Comparison of ENCODE assay signal across 12 cellular contexts in genomic region chr5:101045689-101046088, GRCh38.
A peak's percentile ranks its signal among the peaks of the same experiment; 100 is the strongest.
DNase-seq lines count a peak whose midpoint lies in the region; ATAC-seq and TF ChIP-seq lines count a peak whose summit lies in the region.
"Had no signal": no experiment of that assay in that cellular context is flagged by ENCODE, and none has a peak within 500 bp of the region (broad histone marks: within the 10 kb centered on the region; RNA-seq: fewer than 3 reads in every experiment).

No MANE protein-coding gene starts in this region.

- POLR2A ChIA-PET in activated CD4-positive, alpha-beta T cell treated with anti-CD3 and anti-CD28 coated beads for 36 hours (lab: Charles Lee), result no interaction called here

- no peaks in the 10 kb centered on the region for H3K36me3 ChIP-seq in osteoblast (ENCODE audit: insufficient read depth, low read length)
- H3K36me3 ChIP-seq: SJCRH30 had no signal

- TF ChIP-seq CTCF in GM12864 (IDR thresholded peaks at IDR 0.05; ENCODE audit: low read depth, low read length, missing control alignments), result peak; percentile 9
- peak; percentile 16; the same call in 1 of the 2 replicates for TF ChIP-seq CTCF in LNCAP (IDR thresholded peaks at IDR 0.05)
- TF ChIP-seq CTCF in choroid plexus epithelial cell (conservative IDR thresholded peaks at IDR 0.05; ENCODE audit: low read depth, low read length), result peak; percentile 35
- peak; percentile 33 for TF ChIP-seq CTCF in osteoblast (IDR thresholded peaks at IDR 0.05; ENCODE audit: extremely low read depth, low read depth, low read length)

- no peak overlapping the region for H3K4me2 ChIP-seq in osteoblast (ENCODE audit: insufficient read depth, low read length)

- H3K79me2 ChIP-seq in osteoblast (ENCODE audit: insufficient read depth, low read length), result no peaks in the 10 kb centered on the region

- no peaks in the 10 kb centered on the region for H4K20me1 ChIP-seq in osteoblast (ENCODE audit: insufficient read depth, low read length)

- H3K4me1 Mint-ChIP-seq in activated CD4-positive, alpha-beta T cell treated with anti-CD3 and anti-CD28 coated beads for 36 hours, result peaks cover 9% of the 10 kb centered on the region

- H3K4me1 ChIP-seq in osteoblast (ENCODE audit: insufficient read depth, low read length), result no peaks in the 10 kb centered on the region
- H3K4me1 ChIP-seq: SJCRH30 had no signal

- H3K36me3 Mint-ChIP-seq in activated CD4-positive, alpha-beta T cell treated with anti-CD3 and anti-CD28 coated beads for 36 hours (ENCODE audit: low read depth), result no peaks in the 10 kb centered on the region
- H3K36me3 Mint-ChIP-seq: activated CD4-positive, alpha-beta memory T cell treated with anti-CD3 and anti-CD28 coated beads for 36 hours; activated naive CD8-positive, alpha-beta T cell treated with anti-CD3 and anti-CD28 coated beads for 36 hours had no signal

- H3K4me3 Mint-ChIP-seq in activated CD4-positive, alpha-beta T cell treated with anti-CD3 and anti-CD28 coated beads for 36 hours, result no peak overlapping the region
- H3K4me3 Mint-ChIP-seq: activated CD4-positive, alpha-beta memory T cell treated with anti-CD3 and anti-CD28 coated beads for 36 hours; activated naive CD8-positive, alpha-beta T cell treated with anti-CD3 and anti-CD28 coated beads for 36 hours had no signal

- intact Hi-C loops in activated CD4-positive, alpha-beta T cell treated with anti-CD3 and anti-CD28 coated beads for 36 hours (cut with DNase I, micrococcal nuclease), result loop anchor here (1.0 to 2.0 kb wide), 2 partner anchors 422 to 615 kb away; no protein-coding TSS in a partner anchor

- H3K4me3 ChIP-seq in GM12864 (ENCODE audit: low read depth, low read length), result no peak overlapping the region
- H3K4me3 ChIP-seq in choroid plexus epithelial cell (ENCODE audit: low read depth, low read length), result no peak overlapping the region
- H3K4me3 ChIP-seq in osteoblast (ENCODE audit: insufficient read depth, low read length), result no peak overlapping the region
- H3K4me3 ChIP-seq: SJCRH30 had no signal

- H3K27ac ChIP-seq in osteoblast (ENCODE audit: low read depth, low read length), result no peak overlapping the region
- H3K27ac ChIP-seq: SJCRH30 had no signal

- no peaks in the 10 kb centered on the region for H3K9me3 ChIP-seq in osteoblast (ENCODE audit: low read depth, low read length)
- H3K9me3 ChIP-seq: SJCRH30 had no signal

- no peak overlapping the region for H2AFZ ChIP-seq in osteoblast (ENCODE audit: low read length)

- no peak for ATAC-seq in activated CD4-positive, alpha-beta T cell treated with anti-CD3 and anti-CD28 coated beads for 36 hours
- ATAC-seq in HG03108 (IDR thresholded peaks at IDR 0.05; ENCODE audit: unreplicated experiment) (no peak), GM19324 (IDR thresholded peaks at IDR 0.05; ENCODE audit: low FRiP score, unreplicated experiment) (no peak)
- ATAC-seq: sciatic nerve had no signal

- H3K27ac Mint-ChIP-seq in activated CD4-positive, alpha-beta T cell treated with anti-CD3 and anti-CD28 coated beads for 36 hours, result no peak overlapping the region
- H3K27ac Mint-ChIP-seq: activated CD4-positive, alpha-beta memory T cell treated with anti-CD3 and anti-CD28 coated beads for 36 hours; activated naive CD8-positive, alpha-beta T cell treated with anti-CD3 and anti-CD28 coated beads for 36 hours had no signal

- H3K9me3 Mint-ChIP-seq in activated CD4-positive, alpha-beta T cell treated with anti-CD3 and anti-CD28 coated beads for 36 hours (ENCODE audit: low read depth), result no peaks in the 10 kb centered on the region
- H3K9me3 Mint-ChIP-seq: activated CD4-positive, alpha-beta memory T cell treated with anti-CD3 and anti-CD28 coated beads for 36 hours; activated naive CD8-positive, alpha-beta T cell treated with anti-CD3 and anti-CD28 coated beads for 36 hours had no signal

- CTCF ChIA-PET in activated CD4-positive, alpha-beta T cell treated with anti-CD3 and anti-CD28 coated beads for 36 hours (lab: Charles Lee), result no interaction called here

- H3K27me3 Mint-ChIP-seq in activated CD4-positive, alpha-beta T cell treated with anti-CD3 and anti-CD28 coated beads for 36 hours, result no peaks in the 10 kb centered on the region
- H3K27me3 Mint-ChIP-seq: activated CD4-positive, alpha-beta memory T cell treated with anti-CD3 and anti-CD28 coated beads for 36 hours; activated naive CD8-positive, alpha-beta T cell treated with anti-CD3 and anti-CD28 coated beads for 36 hours had no signal

- DNase-seq in GM12864 (ENCODE audit: low read depth) (no peak), choroid plexus epithelial cell (ENCODE audit: low read depth) (peak; percentile 47), osteoblast (ENCODE audit: insufficient read length, low spot score, missing footprints) (no peak), activated T-cell treated with anti-CD3 and anti-CD28 coated beads for 4 hours (no peak)
- no peak for DNase-seq in activated CD4-positive, alpha-beta T cell treated with anti-CD3 and anti-CD28 coated beads for 36 hours
- DNase-seq: activated CD4-positive, alpha-beta memory T cell treated with anti-CD3 and anti-CD28 coated beads for 36 hours; activated naive CD8-positive, alpha-beta T cell treated with anti-CD3 and anti-CD28 coated beads for 36 hours had no signal

- H3K27me3 ChIP-seq in osteoblast (ENCODE audit: insufficient read depth, low read length), result no peaks in the 10 kb centered on the region
- H3K27me3 ChIP-seq: SJCRH30 had no signal
